15 cellular contexts compared by ENCODE assay signal in the genomic region with DNA sequence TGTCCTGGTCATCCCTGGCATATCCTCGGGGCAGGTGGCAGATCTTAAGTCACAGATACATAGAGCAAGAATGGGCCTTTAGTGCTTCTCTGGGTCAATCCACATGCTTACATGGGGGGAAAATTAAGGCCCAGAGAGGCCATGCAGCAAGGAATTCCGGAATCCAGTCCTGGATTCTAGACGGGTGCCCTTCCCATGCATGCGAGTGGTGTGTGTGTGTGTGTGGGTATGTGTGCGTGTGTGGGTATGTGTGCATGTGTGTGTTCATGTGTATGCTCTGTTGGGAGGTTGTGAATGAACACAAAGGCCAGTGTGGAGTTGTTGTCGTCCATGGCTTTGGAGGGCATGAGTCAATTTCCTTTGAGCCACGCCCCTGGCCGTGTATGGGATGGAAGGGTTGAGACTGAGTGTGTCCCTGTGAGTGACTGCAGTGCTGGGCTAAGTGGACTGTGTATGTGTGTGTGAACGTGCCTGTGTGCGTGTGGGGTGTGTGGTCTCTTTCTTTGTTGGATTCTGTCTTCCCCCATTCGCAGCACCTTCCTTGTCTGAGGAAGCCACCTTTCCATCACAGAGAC. TPM values are rescaled to one million over a fixed set of nuclear protein-coding genes. Genes with fewer than 3 reads are reported as not detected.
DNase-seq lines count a peak whose midpoint lies in the region; ATAC-seq, FAIRE-seq and TF ChIP-seq lines count a peak whose summit lies in the region.
"Had no signal": no experiment of that assay in that cellular context is flagged by ENCODE, and none has a peak within 500 bp of the region (broad histone marks: within the 10 kb centered on the region; RNA-seq: fewer than 3 reads in every experiment).

No MANE protein-coding gene starts in this region.

- no peak overlapping the region for H3K23ac ChIP-seq in neuronal stem cell (ENCODE audit: low read depth, low read length, poor library complexity)

- no peak overlapping the region for H4K8ac ChIP-seq in neuronal stem cell (ENCODE audit: low read depth, low read length)

- intact Hi-C loops in dendritic cell treated with granulocyte-macrophage colony-stimulating factor and Interleukin-4, amounts not matched to agents 40 ng/mL and 50 ng/mL, for 4 days (cut with micrococcal nuclease), result no loop called here

- no peak overlapping the region for H2BK12ac ChIP-seq in neuronal stem cell (ENCODE audit: low read length)

- no CpG with 5 or more reads among the region's 11 CpGs for WGBS in neuronal stem cell (ENCODE audit: extremely low coverage in 2 of 2, insufficient read length in 2 of 2, insufficient replicate concordance in 1 of 2), 2 donors

- H3K4me3 ChIP-seq in neuronal stem cell (ENCODE audit: low read length in 2 of 2), result peak overlapping the region in 1 of 2 donors; percentile 49

- H3K27me3 ChIP-seq in neuronal stem cell (ENCODE audit: control insufficient read depth in 3 of 3, insufficient read depth in 3 of 3, low read depth in 1 of 3, low read length in 3 of 3), result peaks cover 0 to 16% (median 0%) of the 10 kb centered on the region in 3 experiments

- no peak for FAIRE-seq in D721Med (lab: Jason Lieb, UNC)

- H3K27ac ChIP-seq in neuronal stem cell (replicated peaks; ENCODE audit: low read length), result no peak overlapping the region

- no peak overlapping the region for H2AFZ ChIP-seq in neuronal stem cell (ENCODE audit: low read length)

- no peak overlapping the region for H3K4me3 Mint-ChIP-seq in dendritic cell treated with granulocyte-macrophage colony-stimulating factor and Interleukin-4, amounts not matched to agents 40 ng/mL and 50 ng/mL, for 4 days
- H3K4me3 Mint-ChIP-seq: immature natural killer cell, nephron had no signal

- no peaks in the 10 kb centered on the region for H3K9me3 Mint-ChIP-seq in dendritic cell treated with granulocyte-macrophage colony-stimulating factor and Interleukin-4, amounts not matched to agents 40 ng/mL and 50 ng/mL, for 4 days
- H3K9me3 Mint-ChIP-seq: immature natural killer cell, nephron had no signal

- no peak overlapping the region for H3K4me2 ChIP-seq in neuronal stem cell (ENCODE audit: insufficient read depth, low read length, poor library complexity, severe bottlenecking)

- H3K4ac ChIP-seq in neuronal stem cell (ENCODE audit: low read length), result no peak overlapping the region

- peaks cover 2 to 4% of the 10 kb centered on the region in 2 donors for H3K4me1 ChIP-seq in neuronal stem cell (ENCODE audit: control insufficient read depth in 2 of 2, insufficient read depth in 1 of 2, low read depth in 1 of 2, low read length in 2 of 2)

- H3K14ac ChIP-seq in neuronal stem cell (ENCODE audit: low read length), result no peak overlapping the region

- no peaks in the 10 kb centered on the region for H3K79me1 ChIP-seq in neuronal stem cell (ENCODE audit: low read depth, low read length)

- H2BK5ac ChIP-seq in neuronal stem cell (ENCODE audit: low read length), result no peak overlapping the region

- H2BK120ac ChIP-seq in neuronal stem cell (ENCODE audit: low read depth, low read length), result no peak overlapping the region

- H3K27me3 Mint-ChIP-seq in dendritic cell treated with granulocyte-macrophage colony-stimulating factor and Interleukin-4, amounts not matched to agents 40 ng/mL and 50 ng/mL, for 4 days, result peaks cover 47% of the 10 kb centered on the region

- no peaks in the 10 kb centered on the region for H3K9me3 ChIP-seq in neuronal stem cell (replicated peaks in 1 of 2; ENCODE audit: control insufficient read depth in 2 of 2, insufficient read depth in 1 of 2, low read depth in 1 of 2, low read length in 2 of 2)

- H2BK15ac ChIP-seq in neuronal stem cell (ENCODE audit: low read length), result no peak overlapping the region

- ATAC-seq in GM18520 (IDR thresholded peaks at IDR 0.05; ENCODE audit: unreplicated experiment), result no peak

- H2AK5ac ChIP-seq in neuronal stem cell (ENCODE audit: low read depth, low read length), result no peak overlapping the region

- H3K9ac ChIP-seq in neuronal stem cell (ENCODE audit: low read depth, low read length, poor library complexity), result peak overlapping the region; percentile 71

- peak overlapping the region; percentile 52 for H3K27ac Mint-ChIP-seq in dendritic cell treated with granulocyte-macrophage colony-stimulating factor and Interleukin-4, amounts not matched to agents 40 ng/mL and 50 ng/mL, for 4 days
- H3K27ac Mint-ChIP-seq: immature natural killer cell, nephron had no signal

- H3K18ac ChIP-seq in neuronal stem cell (ENCODE audit: low read length), result no peak overlapping the region

- no peak overlapping the region for H4K91ac ChIP-seq in neuronal stem cell (ENCODE audit: low read depth, low read length, poor library complexity)

- peaks cover 37% of the 10 kb centered on the region for H3K4me1 Mint-ChIP-seq in dendritic cell treated with granulocyte-macrophage colony-stimulating factor and Interleukin-4, amounts not matched to agents 40 ng/mL and 50 ng/mL, for 4 days (ENCODE audit: low read depth)
- H3K4me1 Mint-ChIP-seq: immature natural killer cell had no signal

- DNase-seq in GM03348 (ENCODE audit: low spot score), result peak; percentile 69
- peak; percentile 18 for DNase-seq in MV-4-11 (lab: John Stamatoyannopoulos, UW)
- DNase-seq in neuronal stem cell (ENCODE audit: low spot score), result no peak
- DNase-seq in D721Med (ENCODE audit: insufficient read length, low spot score), result no peak
- no peak for DNase-seq in NCI-H82 (lab: John Stamatoyannopoulos, UW)
- DNase-seq: amniotic stem cell; DMS79; immature natural killer cell; NCI-H1436 treated with DMSO at 0.1 percent for 48 hours; NK-92 treated with Interleukin-12 subunit alpha and Interleukin-12 subunit beta, amount 100 ng/mL, for 24 hours; stimulated activated CD8-positive, alpha-beta memory T cell treated with anti-CD3 and anti-CD28 coated beads, Interleukin-4, amount 100 ng/mL, for 48 hours; T-helper 2 cell had no signal

- H3K36me3 Mint-ChIP-seq in dendritic cell treated with granulocyte-macrophage colony-stimulating factor and Interleukin-4, amounts not matched to agents 40 ng/mL and 50 ng/mL, for 4 days (ENCODE audit: low read depth), result no peaks in the 10 kb centered on the region
- H3K36me3 Mint-ChIP-seq: immature natural killer cell had no signal

- no peak for TF ChIP-seq CTCF in D721Med (IDR thresholded peaks at IDR 0.05; ENCODE audit: insufficient read depth, missing control alignments)

- no peaks in the 10 kb centered on the region for H3K36me3 ChIP-seq in neuronal stem cell (replicated peaks in 1 of 2; ENCODE audit: control insufficient read depth in 2 of 2, insufficient read depth in 2 of 2, low read length in 2 of 2)

RNA-seq across cellular contexts. Expression of gene EIF3D, which starts 33.4 kb away (rescaled TPM):
- polyA plus RNA-seq in neuronal stem cell (2013, experiment 1 of 2), result 145 TPM
- 142 TPM for polyA plus RNA-seq in neuronal stem cell (2013, experiment 2 of 2)

RNA-seq across cellular contexts. Expression of gene FOXRED2, which starts 55.5 kb away (rescaled TPM):
- 10.2 TPM for polyA plus RNA-seq in neuronal stem cell (2013, experiment 1 of 2)
- 10.4 TPM for polyA plus RNA-seq in neuronal stem cell (2013, experiment 2 of 2)

Comparison
In these comparisons a context has a peak if more than half of its experiments do, and no peak if none do; other contexts are left out.
1. DNase-seq: peak in GM03348 (single experiment) and MV-4-11 (single experiment); none in neuronal stem cell (single experiment), D721Med (single experiment) and NCI-H82 (single experiment).